Comparison of ENCODE assay signal across 17 cellular contexts in the genomic region with DNA sequence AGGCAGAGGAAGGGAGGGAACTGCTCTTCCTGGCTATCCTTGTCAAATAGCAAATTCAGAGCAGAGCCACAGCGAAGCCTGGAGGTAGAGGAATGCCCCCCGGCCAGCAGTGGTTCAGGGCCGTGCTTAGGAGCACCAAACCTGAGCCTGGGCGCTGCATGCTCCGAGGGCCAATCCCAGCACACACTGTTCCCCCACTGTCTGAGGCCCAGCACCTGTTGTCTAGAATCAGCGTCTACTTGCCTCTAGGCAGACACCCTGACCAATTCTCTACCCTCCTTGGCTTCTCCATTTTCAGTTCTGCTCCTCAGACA.
DNase-seq lines count a peak whose midpoint lies in the region; ATAC-seq and TF ChIP-seq lines count a peak whose summit lies in the region.
"Had no signal": no experiment of that assay in that cellular context is flagged by ENCODE, and none has a peak within 500 bp of the region (broad histone marks: within the 10 kb centered on the region; RNA-seq: fewer than 3 reads in every experiment).

No MANE protein-coding gene starts in this region.

- no peak overlapping the region for H3K4me3 ChIP-seq in A673 (ENCODE audit: low read depth, low read length, poor library complexity, severe bottlenecking)
- peak overlapping the region; percentile 4 for H3K4me3 ChIP-seq in SJCRH30
- H3K4me3 ChIP-seq in right cardiac atrium (ENCODE audit: low read length), result no peak overlapping the region
- H3K4me3 ChIP-seq in ovary, result no peak overlapping the region
- H3K4me3 ChIP-seq in transverse colon, result no peak overlapping the region
- H3K4me3 ChIP-seq: HAP-1, prostate gland, smooth muscle cell, tibial nerve had no signal

- H3K4me1 ChIP-seq in A673 (ENCODE audit: insufficient read depth, low read length, poor library complexity, severe bottlenecking), result peaks cover 39% of the 10 kb centered on the region
- peaks cover 43% of the 10 kb centered on the region for H3K4me1 ChIP-seq in SJCRH30
- no peaks in the 10 kb centered on the region for H3K4me1 ChIP-seq in right cardiac atrium (ENCODE audit: control insufficient read depth, insufficient read depth, low read length)
- H3K4me1 ChIP-seq in ovary (ENCODE audit: insufficient read depth), result peaks cover 10% of the 10 kb centered on the region
- peaks cover 0 to 16% (median 5%) of the 10 kb centered on the region in 4 donors for H3K4me1 ChIP-seq in transverse colon
- H3K4me1 ChIP-seq: HAP-1, prostate gland had no signal

- in situ Hi-C loops in transverse colon (cut with MboI; ENCODE audit: low pct_ligation_motif_present in 1 of 4, low pct_unique_long_range_greater_than_20kb in 1 of 4, low sequenced_read_pairs in 3 of 4), result loop anchor here (5.0 to 25.0 kb wide), 5 partner anchors 212 to 492 kb away; partner anchors contain the start of gene COX7A2L (in 1 of the 4)

- TF ChIP-seq EP300 in ovary (IDR thresholded peaks at IDR 0.05), result no peak
- TF ChIP-seq EP300 in transverse colon (IDR thresholded peaks at IDR 0.05; ENCODE audit: low read depth), result no peak

- CTCF ChIA-PET in A673 (lab: Charles Lee), result interaction anchor here (1.0 to 3.8 kb wide), 12 partner anchors 16 to 458 kb away, joined by 3 to 84 read pairs (median 6); partner anchors contain the start of gene PKDCC

- no peaks in the 10 kb centered on the region for H3K36me3 ChIP-seq in A673 (ENCODE audit: insufficient read depth, low read length, poor library complexity, severe bottlenecking)
- H3K36me3 ChIP-seq in SJCRH30, result no peaks in the 10 kb centered on the region
- H3K36me3 ChIP-seq in ovary, result no peaks in the 10 kb centered on the region
- H3K36me3 ChIP-seq in transverse colon, result no peaks in the 10 kb centered on the region
- H3K36me3 ChIP-seq: HAP-1, prostate gland, tibial nerve, WERI-Rb-1 had no signal

- H3K27ac ChIP-seq in A673 (ENCODE audit: low read depth, low read length, poor library complexity, severe bottlenecking) (peak overlapping the region; percentile 43), SJCRH30 (peak overlapping the region; percentile 98), right cardiac atrium (ENCODE audit: low read length) (no peak overlapping the region), ovary (peak overlapping the region; percentile 1 to 14), transverse colon (no peak overlapping the region)
- H3K27ac ChIP-seq: epithelial cell of prostate, prostate gland, WERI-Rb-1 had no signal

- TF ChIP-seq CTCF in A673 (conservative IDR thresholded peaks at IDR 0.05; ENCODE audit: low read depth, low read length) (no peak), ovary (IDR thresholded peaks at IDR 0.05) (no peak), transverse colon (IDR thresholded peaks at IDR 0.05) (no peak)

- ATAC-seq in right cardiac atrium (peak; percentile 20 to 22), HG03354 (IDR thresholded peaks at IDR 0.05; ENCODE audit: poor library complexity, severe bottlenecking, unreplicated experiment) (no peak)

- H3K9me3 ChIP-seq in A673 (ENCODE audit: low read depth, low read length, poor library complexity, severe bottlenecking), result no peaks in the 10 kb centered on the region
- H3K9me3 ChIP-seq in SJCRH30 (replicated peaks), result no peaks in the 10 kb centered on the region
- no peaks in the 10 kb centered on the region for H3K9me3 ChIP-seq in right cardiac atrium (ENCODE audit: control insufficient read depth, low read length)
- no peaks in the 10 kb centered on the region for H3K9me3 ChIP-seq in ovary
- H3K9me3 ChIP-seq in transverse colon, result no peaks in the 10 kb centered on the region
- H3K9me3 ChIP-seq: HAP-1, prostate gland, tibial nerve had no signal

- DNase-seq in A673 (ENCODE audit: low spot score) (no peak), SJCRH30 (peak; percentile 99 to 100), right cardiac atrium (peak in 2 of 3 donors; percentile 40 to 60), ovary (no peak), NK-92 (lab: John Stamatoyannopoulos, UW; ENCODE audit: unreplicated experiment) (no peak), transverse colon (no peak)
- DNase-seq in activated CD4-positive, alpha-beta T cell treated with anti-CD3 and anti-CD28 coated beads for 4 hours, result no peak
- DNase-seq: GF-D8, NCI-H1436 treated with DMSO at 0.1 percent for 48 hours, NCI-H446 treated with DMSO at 0.1 percent for 48 hours had no signal

- BruUV-seq in A673 (replicated peaks; lab: Mats Ljungman, UMichigan), result no TSS peak

- H3K27me3 ChIP-seq in A673 (replicated peaks; ENCODE audit: insufficient read depth, low read depth, low read length, poor library complexity), result no peaks in the 10 kb centered on the region
- no peaks in the 10 kb centered on the region for H3K27me3 ChIP-seq in SJCRH30
- no peaks in the 10 kb centered on the region for H3K27me3 ChIP-seq in right cardiac atrium (ENCODE audit: control insufficient read depth, insufficient read depth)
- no peaks in the 10 kb centered on the region for H3K27me3 ChIP-seq in ovary
- no peaks in the 10 kb centered on the region for H3K27me3 ChIP-seq in transverse colon
- H3K27me3 ChIP-seq: tibial nerve had no signal

- intact Hi-C loops in A673 (cut with micrococcal nuclease; ENCODE audit: unreplicated experiment) (loop anchor here (5.0 kb wide), 1 partner anchor 112 kb away; no protein-coding TSS in a partner anchor), right cardiac atrium (cut with DNase I) (loop anchor here in 2 of 4 donors (2.0 to 10.0 kb wide), 3 partner anchors 65 to 215 kb away; no protein-coding TSS in a partner anchor), ovary (cut with DNase I) (loop anchor here in 1 of 4 donors (10.0 kb wide), 1 partner anchor 185 kb away; no protein-coding TSS in a partner anchor), transverse colon (cut with DNase I; ENCODE audit: low total_unique reads) (no loop called here)

- 88% methylated on average over 6 of the region's 6 CpGs for WGBS in right cardiac atrium
- WGBS in ovary, 3 donors, result 82 to 88% (median 85%) methylated on average over 5 to 6 of the region's 6 CpGs
- WGBS in transverse colon (ENCODE audit: low coverage in 1 of 2), 2 donors, result 78% methylated on average over 6 of the region's 6 CpGs; no CpG with 5 or more reads in 1 of the 2 donors

- TF ChIP-seq POLR2A in ovary (IDR thresholded peaks at IDR 0.05) (no peak), transverse colon (IDR thresholded peaks at IDR 0.05) (no peak)

- POLR2A ChIA-PET in A673 (lab: Charles Lee; ENCODE audit: low non-redundant PET), result interaction anchor here (0.5 kb wide), 1 partner anchor 212 kb away, joined by 3 read pairs; no protein-coding TSS in a partner anchor

Comparison
In these comparisons a context has a peak if more than half of its experiments do, and no peak if none do; other contexts are left out.
1. DNase-seq: peak in SJCRH30 (2 of 2) and right cardiac atrium (2 of 3); none in A673 (single experiment), ovary (0 of 5), activated CD4-positive, alpha-beta T cell treated with anti-CD3 and anti-CD28 coated beads for 4 hours (0 of 2), NK-92 (single experiment) and transverse colon (single experiment).
2. H3K27ac ChIP-seq: peak in A673 (single experiment), SJCRH30 (single experiment) and ovary (2 of 2); none in right cardiac atrium (single experiment) and transverse colon (0 of 4).